ENCODE assay signal across 8 cellular contexts in genomic region chr22:22593964-22594656, GRCh38. TPM values are rescaled to one million over a fixed set of nuclear protein-coding genes. Genes with fewer than 3 reads are reported as not detected.
DNase-seq lines count a peak whose midpoint lies in the region; ATAC-seq, FAIRE-seq and TF ChIP-seq lines count a peak whose summit lies in the region.

No MANE protein-coding gene starts in this region.

- no peak for TF ChIP-seq POLR2A in GM12891 (IDR thresholded peaks at IDR 0.05; ENCODE audit: low read depth, low read length)

- no peak for ATAC-seq in GM19463 (IDR thresholded peaks at IDR 0.05; ENCODE audit: unreplicated experiment)

- no peaks in the 10 kb centered on the region for H3K79me2 ChIP-seq in parathyroid adenoma

- FAIRE-seq in GM12891 (lab: Jason Lieb, UNC): peak; percentile 97
- FAIRE-seq in frontal cortex (lab: Jason Lieb, UNC): no peak

- no peak overlapping the region for H2AFZ ChIP-seq in parathyroid adenoma

- no peak overlapping the region for H3K4me3 ChIP-seq in fibroblast of pulmonary artery (replicated peaks; ENCODE audit: low read depth, low read length)
- H3K4me3 ChIP-seq in parathyroid adenoma (ENCODE audit: low read depth, low read length): no peak overlapping the region

- no peak overlapping the region for H3K4me2 ChIP-seq in parathyroid adenoma (ENCODE audit: low read length)

- H3K9ac ChIP-seq in parathyroid adenoma: no peak overlapping the region

- TF ChIP-seq CTCF in AG09319 (IDR thresholded peaks at IDR 0.05; ENCODE audit: low read depth, low read length): peak; percentile 72
- peak; percentile 73 for TF ChIP-seq CTCF in fibroblast of pulmonary artery (IDR thresholded peaks at IDR 0.05; ENCODE audit: low read length, missing control alignments)
- TF ChIP-seq CTCF in parathyroid adenoma (IDR thresholded peaks at IDR 0.05): peak; percentile 43

- DNase-seq in AG09319 (ENCODE audit: extremely low read depth, low read depth) (peak; percentile 22), GM12891 (ENCODE audit: insufficient read length, low spot score) (peak; percentile 37), NCI-H69 (lab: John Stamatoyannopoulos, UW) (peak; percentile 67), activated T-cell treated with anti-CD3 and anti-CD28 coated beads for 1 hour (ENCODE audit: low read depth) (peak; percentile 39), fibroblast of pulmonary artery (ENCODE audit: low read depth) (peak; percentile 70), frontal cortex (ENCODE audit: low spot score in 2 of 2) (no peak)

- H3K36me3 ChIP-seq in parathyroid adenoma (ENCODE audit: control insufficient read depth, insufficient read depth, low read length): no peaks in the 10 kb centered on the region

- H3K27me3 ChIP-seq in parathyroid adenoma (ENCODE audit: control insufficient read depth, insufficient read depth, low read length): no peaks in the 10 kb centered on the region

- H3K27ac ChIP-seq in parathyroid adenoma: no peak overlapping the region

- H3K4me1 ChIP-seq in parathyroid adenoma: no peaks in the 10 kb centered on the region

- H3K9me3 ChIP-seq in parathyroid adenoma (ENCODE audit: control insufficient read depth, low read length): no peaks in the 10 kb centered on the region

TF ChIP-seq in GM12891, 5 proteins besides CTCF, POLR2A, EP300 and RAD21:
- TF ChIP-seq POLR2AphosphoS5 (IDR thresholded peaks at IDR 0.05; ENCODE audit: low read depth, low read length) (no peak), POU2F2 (IDR thresholded peaks at IDR 0.05; ENCODE audit: low read depth, low read length) (peak; percentile 37; the same call in 1 of the 2 replicates)

RNA-seq across cellular contexts. Expression of gene PRAME, which starts 35.0 kb away (rescaled TPM):
- 1.7 TPM for polyA plus RNA-seq in GM12891 (2012; ENCODE audit: low read depth, missing spikeins)
- total RNA-seq in frontal cortex: not detected

RNA-seq across cellular contexts. Expression of gene GGTLC2, which starts 50.3 kb away (rescaled TPM):
- polyA plus RNA-seq in GM12891 (2012; ENCODE audit: low read depth, missing spikeins): not detected
- not detected for total RNA-seq in frontal cortex

Comparison
In these comparisons a context has a peak if more than half of its experiments do, and no peak if none do; other contexts are left out.
1. DNase-seq: peak in AG09319 (single experiment), GM12891 (single experiment), NCI-H69 (single experiment), activated T-cell treated with anti-CD3 and anti-CD28 coated beads for 1 hour (single experiment) and fibroblast of pulmonary artery (single experiment); none in frontal cortex (0 of 2).
2. Peak in every context shown above with its lines, with median percentiles within 50 percentile points of each other: CTCF ChIP-seq.